ENCODE assay signal across 8 cellular contexts in the genomic region with DNA sequence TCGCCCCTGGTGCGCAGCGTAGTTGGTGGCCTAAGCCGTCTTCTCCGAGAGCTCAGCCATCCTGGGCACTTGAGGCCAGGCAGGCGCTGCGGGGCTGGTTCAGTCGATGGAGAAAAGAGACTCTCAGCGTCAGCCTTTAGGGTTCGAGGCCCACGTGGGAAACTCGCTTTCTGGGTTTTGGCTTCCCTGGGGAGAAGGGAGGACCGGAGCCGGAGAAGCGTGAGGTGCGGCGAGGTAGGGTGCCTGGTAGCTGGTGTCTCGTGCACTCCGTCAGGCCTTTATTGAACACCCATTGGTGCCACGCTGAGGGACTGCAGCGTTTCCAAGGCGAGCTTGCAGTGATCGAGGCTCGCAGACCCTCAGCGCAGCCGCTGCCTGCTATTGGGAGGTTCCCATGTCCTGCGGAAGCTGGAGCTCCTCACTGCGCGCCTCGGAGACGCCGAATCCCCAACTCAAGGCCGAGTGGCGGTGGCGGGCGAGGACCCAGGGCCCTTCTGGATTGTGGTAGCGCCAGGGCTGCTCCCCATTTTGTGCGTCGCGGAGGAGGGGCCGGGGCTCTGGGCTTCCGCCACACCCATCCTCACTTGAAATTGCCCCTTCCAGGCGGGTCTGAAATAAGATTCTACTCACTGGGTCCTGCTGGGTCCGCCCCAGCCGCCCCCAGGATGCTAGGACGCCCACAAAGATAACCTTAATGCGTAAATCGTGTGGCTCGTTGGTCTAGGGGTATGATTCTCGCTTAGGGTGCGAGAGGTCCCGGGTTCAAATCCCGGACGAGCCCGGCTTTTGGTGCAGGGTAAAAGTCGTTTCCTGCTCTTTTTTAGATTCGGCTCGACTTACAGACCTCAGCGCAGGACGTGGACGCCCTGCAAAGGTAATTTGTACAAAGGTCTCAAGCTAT. TPM values are rescaled to one million over a fixed set of nuclear protein-coding genes. Genes with fewer than 3 reads are reported as not detected.
DNase-seq lines count a peak whose midpoint lies in the region; ATAC-seq and TF ChIP-seq lines count a peak whose summit lies in the region.
"Had no signal": no experiment of that assay in that cellular context is flagged by ENCODE, and none has a peak within 500 bp of the region (broad histone marks: within the 10 kb centered on the region; RNA-seq: fewer than 3 reads in every experiment).

No MANE protein-coding gene starts in this region.

- no peaks in the 10 kb centered on the region for H3K9me3 ChIP-seq in MG63

- H3K4me3 ChIP-seq in GM06990 (replicated peaks; ENCODE audit: low read depth, low read length) (peak overlapping the region; percentile 67), MG63 (peak overlapping the region; percentile 64)

- no peak for ATAC-seq in HG03095 (IDR thresholded peaks at IDR 0.05; ENCODE audit: unreplicated experiment)

- DNase-seq in GM06990 (ENCODE audit: extremely low read depth, insufficient read length): peak; percentile 89
- DNase-seq in MG63: peak; percentile 75
- DNase-seq in activated T-cell treated with anti-CD3 and anti-CD28 coated beads, Interleukin-2, amount 50 U/mL, for 1 hour: peak; percentile 49
- DNase-seq in glomerular visceral epithelial cell (ENCODE audit: extremely low spot score): peak; percentile 37
- peak; percentile 74 for DNase-seq in stimulated activated CD4-positive, alpha-beta T cell treated with anti-CD3 and anti-CD28 coated beads, Interleukin-1b, Interleukin-23, amount 100 ng/mL, for 48 hours
- DNase-seq in GM19238 (ENCODE audit: insufficient read length, low spot score): no peak

- H3K27me3 ChIP-seq in GM06990 (replicated peaks; ENCODE audit: control insufficient read depth, insufficient read depth, low read length): no peaks in the 10 kb centered on the region; the same call in 1 of the 2 replicates
- H3K27me3 ChIP-seq in MG63: peaks cover 6% of the 10 kb centered on the region; the same call in 1 of the 2 replicates

- H3K36me3 ChIP-seq in GM06990 (ENCODE audit: control insufficient read depth, insufficient read depth, low read length) (no peaks in the 10 kb centered on the region), MG63 (no peaks in the 10 kb centered on the region)

- TF ChIP-seq CTCF in GM06990 (IDR thresholded peaks at IDR 0.05; ENCODE audit: insufficient read depth, low read length, poor library complexity, severe bottlenecking): no peak

RNA-seq across cellular contexts. Expression of gene OR1F1, which starts 1.2 kb away (rescaled TPM):
- total RNA-seq in MG63 (2014; rRNA removed; shearing (Covaris generic); ENCODE audit: low replicate concordance): not detected in 2 replicates
- total RNA-seq: urinary bladder had no signal

RNA-seq across cellular contexts. Expression of gene ZNF200, which starts 45.8 kb away (rescaled TPM):
- total RNA-seq in MG63 (2014; rRNA removed; shearing (Covaris generic); ENCODE audit: low replicate concordance): 3.4 and 5.8 TPM in 2 replicates

RNA-seq across cellular contexts. Expression of gene ZNF213, which starts 54.3 kb away (rescaled TPM):
- 2.8 and 11.9 TPM in 2 replicates for total RNA-seq in MG63 (2014; rRNA removed; shearing (Covaris generic); ENCODE audit: low replicate concordance)
